In the genomic region with DNA sequence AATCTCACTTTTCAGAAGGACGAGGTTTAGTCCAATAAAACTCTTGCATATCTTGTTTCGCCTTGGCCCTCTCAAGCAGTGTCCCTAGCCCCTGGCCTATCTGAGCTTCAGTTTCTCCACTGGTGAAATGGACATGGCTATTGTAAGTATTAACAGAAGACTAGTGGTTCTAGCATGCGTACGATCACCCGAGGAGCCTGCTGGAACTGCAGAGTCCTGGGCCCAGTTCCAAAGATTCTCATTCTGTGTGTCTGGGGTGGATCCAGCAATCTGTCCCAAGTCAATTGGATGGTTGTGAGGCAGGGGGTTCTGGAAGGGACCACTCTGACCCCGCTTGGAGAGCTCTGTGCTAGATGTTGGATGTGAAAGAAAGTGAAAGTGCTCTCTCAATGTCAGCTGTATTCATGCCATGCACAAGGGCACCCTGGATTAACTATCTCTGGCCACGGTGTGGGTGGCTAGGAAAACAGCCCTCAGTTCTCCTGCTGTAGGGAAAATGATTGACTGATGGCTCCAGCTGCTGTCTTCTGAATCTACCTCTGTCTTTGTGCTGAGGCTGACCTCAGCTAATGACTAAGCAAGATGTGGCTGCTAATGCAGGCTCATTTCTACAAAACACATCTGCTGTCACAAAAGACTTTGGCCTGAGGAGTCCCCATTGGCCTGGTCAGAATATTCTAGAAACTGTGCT, we compare ENCODE assay signal across 1 cellular context.
TF ChIP-seq lines count a peak whose summit lies in the region.

No MANE protein-coding gene starts in this region.

TF ChIP-seq in K562, 482 proteins besides CTCF, POLR2A, EP300 and RAD21 (continued from another document and continues in another):
- TF ChIP-seq, protein P1, sequence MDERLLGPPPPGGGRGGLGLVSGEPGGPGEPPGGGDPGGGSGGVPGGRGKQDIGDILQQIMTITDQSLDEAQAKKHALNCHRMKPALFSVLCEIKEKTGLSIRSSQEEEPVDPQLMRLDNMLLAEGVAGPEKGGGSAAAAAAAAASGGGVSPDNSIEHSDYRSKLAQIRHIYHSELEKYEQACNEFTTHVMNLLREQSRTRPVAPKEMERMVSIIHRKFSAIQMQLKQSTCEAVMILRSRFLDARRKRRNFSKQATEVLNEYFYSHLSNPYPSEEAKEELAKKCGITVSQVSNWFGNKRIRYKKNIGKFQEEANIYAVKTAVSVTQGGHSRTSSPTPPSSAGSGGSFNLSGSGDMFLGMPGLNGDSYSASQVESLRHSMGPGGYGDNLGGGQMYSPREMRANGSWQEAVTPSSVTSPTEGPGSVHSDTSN (CRISPR knock-in tag; IDR thresholded peaks at IDR 0.05; ENCODE audit: low read depth), result no peak
- TF ChIP-seq, protein P1 (tag; conservative IDR thresholded peaks at IDR 0.05; ENCODE audit: low read depth), result peak; percentile 58; the same call in 1 of the 2 replicates
- TF ChIP-seq RB1 (IDR thresholded peaks at IDR 0.05; ENCODE audit: low read depth) (no peak), CHD2 (IDR thresholded peaks at IDR 0.05; ENCODE audit: low read depth, low read length) (no peak), CHD1 (IDR thresholded peaks at IDR 0.05; ENCODE audit: low read length) (no peak), RAD51 (IDR thresholded peaks at IDR 0.05; ENCODE audit: borderline replicate concordance, low read depth) (no peak), SMAD4 (CRISPR knock-in tag; conservative IDR thresholded peaks at IDR 0.05) (no peak), ELF1 (tag; IDR thresholded peaks at IDR 0.05) (no peak), ARHGAP35 (IDR thresholded peaks at IDR 0.05; ENCODE audit: partially characterized antibody) (no peak), LCOR (CRISPR knock-in tag; IDR thresholded peaks at IDR 0.05) (no peak), PHB2 (IDR thresholded peaks at IDR 0.05; ENCODE audit: low read depth) (no peak), ZNF24 (IDR thresholded peaks at IDR 0.05) (no peak), JUNB (CRISPR knock-in tag; conservative IDR thresholded peaks at IDR 0.05) (no peak), C11orf30 (IDR thresholded peaks at IDR 0.05; ENCODE audit: low read depth) (peak; percentile 73), NCOA2 (IDR thresholded peaks at IDR 0.05; ENCODE audit: partially characterized antibody in 2 of 2) (no peak), BCOR (IDR thresholded peaks at IDR 0.05) (no peak), NFE2 (IDR thresholded peaks at IDR 0.05; ENCODE audit: low read depth) (peak; percentile 81), ZNF431 (CRISPR knock-in tag; IDR thresholded peaks at IDR 0.05) (no peak), MEIS2 (IDR thresholded peaks at IDR 0.05; ENCODE audit: partially characterized antibody) (peak; percentile 68)
- TF ChIP-seq, protein P2, sequence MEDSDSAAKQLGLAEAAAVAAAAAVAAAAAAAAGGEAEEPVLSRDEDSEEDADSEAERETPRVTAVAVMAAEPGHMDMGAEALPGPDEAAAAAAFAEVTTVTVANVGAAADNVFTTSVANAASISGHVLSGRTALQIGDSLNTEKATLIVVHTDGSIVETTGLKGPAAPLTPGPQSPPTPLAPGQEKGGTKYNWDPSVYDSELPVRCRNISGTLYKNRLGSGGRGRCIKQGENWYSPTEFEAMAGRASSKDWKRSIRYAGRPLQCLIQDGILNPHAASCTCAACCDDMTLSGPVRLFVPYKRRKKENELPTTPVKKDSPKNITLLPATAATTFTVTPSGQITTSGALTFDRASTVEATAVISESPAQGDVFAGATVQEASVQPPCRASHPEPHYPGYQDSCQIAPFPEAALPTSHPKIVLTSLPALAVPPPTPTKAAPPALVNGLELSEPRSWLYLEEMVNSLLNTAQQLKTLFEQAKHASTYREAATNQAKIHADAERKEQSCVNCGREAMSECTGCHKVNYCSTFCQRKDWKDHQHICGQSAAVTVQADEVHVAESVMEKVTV (CRISPR knock-in tag; IDR thresholded peaks at IDR 0.05), result no peak
- TF ChIP-seq, protein P3, sequence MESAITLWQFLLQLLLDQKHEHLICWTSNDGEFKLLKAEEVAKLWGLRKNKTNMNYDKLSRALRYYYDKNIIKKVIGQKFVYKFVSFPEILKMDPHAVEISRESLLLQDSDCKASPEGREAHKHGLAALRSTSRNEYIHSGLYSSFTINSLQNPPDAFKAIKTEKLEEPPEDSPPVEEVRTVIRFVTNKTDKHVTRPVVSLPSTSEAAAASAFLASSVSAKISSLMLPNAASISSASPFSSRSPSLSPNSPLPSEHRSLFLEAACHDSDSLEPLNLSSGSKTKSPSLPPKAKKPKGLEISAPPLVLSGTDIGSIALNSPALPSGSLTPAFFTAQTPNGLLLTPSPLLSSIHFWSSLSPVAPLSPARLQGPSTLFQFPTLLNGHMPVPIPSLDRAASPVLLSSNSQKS (CRISPR knock-in tag; IDR thresholded peaks at IDR 0.05), result no peak
- TF ChIP-seq, protein P4, sequence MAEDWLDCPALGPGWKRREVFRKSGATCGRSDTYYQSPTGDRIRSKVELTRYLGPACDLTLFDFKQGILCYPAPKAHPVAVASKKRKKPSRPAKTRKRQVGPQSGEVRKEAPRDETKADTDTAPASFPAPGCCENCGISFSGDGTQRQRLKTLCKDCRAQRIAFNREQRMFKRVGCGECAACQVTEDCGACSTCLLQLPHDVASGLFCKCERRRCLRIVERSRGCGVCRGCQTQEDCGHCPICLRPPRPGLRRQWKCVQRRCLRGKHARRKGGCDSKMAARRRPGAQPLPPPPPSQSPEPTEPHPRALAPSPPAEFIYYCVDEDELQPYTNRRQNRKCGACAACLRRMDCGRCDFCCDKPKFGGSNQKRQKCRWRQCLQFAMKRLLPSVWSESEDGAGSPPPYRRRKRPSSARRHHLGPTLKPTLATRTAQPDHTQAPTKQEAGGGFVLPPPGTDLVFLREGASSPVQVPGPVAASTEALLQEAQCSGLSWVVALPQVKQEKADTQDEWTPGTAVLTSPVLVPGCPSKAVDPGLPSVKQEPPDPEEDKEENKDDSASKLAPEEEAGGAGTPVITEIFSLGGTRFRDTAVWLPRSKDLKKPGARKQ (CRISPR knock-in tag; IDR thresholded peaks at IDR 0.05), result no peak
- TF ChIP-seq, protein P5, sequence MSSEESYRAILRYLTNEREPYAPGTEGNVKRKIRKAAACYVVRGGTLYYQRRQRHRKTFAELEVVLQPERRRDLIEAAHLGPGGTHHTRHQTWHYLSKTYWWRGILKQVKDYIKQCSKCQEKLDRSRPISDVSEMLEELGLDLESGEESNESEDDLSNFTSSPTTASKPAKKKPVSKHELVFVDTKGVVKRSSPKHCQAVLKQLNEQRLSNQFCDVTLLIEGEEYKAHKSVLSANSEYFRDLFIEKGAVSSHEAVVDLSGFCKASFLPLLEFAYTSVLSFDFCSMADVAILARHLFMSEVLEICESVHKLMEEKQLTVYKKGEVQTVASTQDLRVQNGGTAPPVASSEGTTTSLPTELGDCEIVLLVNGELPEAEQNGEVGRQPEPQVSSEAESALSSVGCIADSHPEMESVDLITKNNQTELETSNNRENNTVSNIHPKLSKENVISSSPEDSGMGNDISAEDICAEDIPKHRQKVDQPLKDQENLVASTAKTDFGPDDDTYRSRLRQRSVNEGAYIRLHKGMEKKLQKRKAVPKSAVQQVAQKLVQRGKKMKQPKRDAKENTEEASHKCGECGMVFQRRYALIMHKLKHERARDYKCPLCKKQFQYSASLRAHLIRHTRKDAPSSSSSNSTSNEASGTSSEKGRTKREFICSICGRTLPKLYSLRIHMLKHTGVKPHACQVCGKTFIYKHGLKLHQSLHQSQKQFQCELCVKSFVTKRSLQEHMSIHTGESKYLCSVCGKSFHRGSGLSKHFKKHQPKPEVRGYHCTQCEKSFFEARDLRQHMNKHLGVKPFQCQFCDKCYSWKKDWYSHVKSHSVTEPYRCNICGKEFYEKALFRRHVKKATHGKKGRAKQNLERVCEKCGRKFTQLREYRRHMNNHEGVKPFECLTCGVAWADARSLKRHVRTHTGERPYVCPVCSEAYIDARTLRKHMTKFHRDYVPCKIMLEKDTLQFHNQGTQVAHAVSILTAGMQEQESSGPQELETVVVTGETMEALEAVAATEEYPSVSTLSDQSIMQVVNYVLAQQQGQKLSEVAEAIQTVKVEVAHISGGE (CRISPR knock-in tag; IDR thresholded peaks at IDR 0.05), result no peak
- TF ChIP-seq, protein P6, sequence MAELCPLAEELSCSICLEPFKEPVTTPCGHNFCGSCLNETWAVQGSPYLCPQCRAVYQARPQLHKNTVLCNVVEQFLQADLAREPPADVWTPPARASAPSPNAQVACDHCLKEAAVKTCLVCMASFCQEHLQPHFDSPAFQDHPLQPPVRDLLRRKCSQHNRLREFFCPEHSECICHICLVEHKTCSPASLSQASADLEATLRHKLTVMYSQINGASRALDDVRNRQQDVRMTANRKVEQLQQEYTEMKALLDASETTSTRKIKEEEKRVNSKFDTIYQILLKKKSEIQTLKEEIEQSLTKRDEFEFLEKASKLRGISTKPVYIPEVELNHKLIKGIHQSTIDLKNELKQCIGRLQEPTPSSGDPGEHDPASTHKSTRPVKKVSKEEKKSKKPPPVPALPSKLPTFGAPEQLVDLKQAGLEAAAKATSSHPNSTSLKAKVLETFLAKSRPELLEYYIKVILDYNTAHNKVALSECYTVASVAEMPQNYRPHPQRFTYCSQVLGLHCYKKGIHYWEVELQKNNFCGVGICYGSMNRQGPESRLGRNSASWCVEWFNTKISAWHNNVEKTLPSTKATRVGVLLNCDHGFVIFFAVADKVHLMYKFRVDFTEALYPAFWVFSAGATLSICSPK (IDR thresholded peaks at IDR 0.05; ENCODE audit: borderline replicate concordance), result no peak
- TF ChIP-seq, protein P7, sequence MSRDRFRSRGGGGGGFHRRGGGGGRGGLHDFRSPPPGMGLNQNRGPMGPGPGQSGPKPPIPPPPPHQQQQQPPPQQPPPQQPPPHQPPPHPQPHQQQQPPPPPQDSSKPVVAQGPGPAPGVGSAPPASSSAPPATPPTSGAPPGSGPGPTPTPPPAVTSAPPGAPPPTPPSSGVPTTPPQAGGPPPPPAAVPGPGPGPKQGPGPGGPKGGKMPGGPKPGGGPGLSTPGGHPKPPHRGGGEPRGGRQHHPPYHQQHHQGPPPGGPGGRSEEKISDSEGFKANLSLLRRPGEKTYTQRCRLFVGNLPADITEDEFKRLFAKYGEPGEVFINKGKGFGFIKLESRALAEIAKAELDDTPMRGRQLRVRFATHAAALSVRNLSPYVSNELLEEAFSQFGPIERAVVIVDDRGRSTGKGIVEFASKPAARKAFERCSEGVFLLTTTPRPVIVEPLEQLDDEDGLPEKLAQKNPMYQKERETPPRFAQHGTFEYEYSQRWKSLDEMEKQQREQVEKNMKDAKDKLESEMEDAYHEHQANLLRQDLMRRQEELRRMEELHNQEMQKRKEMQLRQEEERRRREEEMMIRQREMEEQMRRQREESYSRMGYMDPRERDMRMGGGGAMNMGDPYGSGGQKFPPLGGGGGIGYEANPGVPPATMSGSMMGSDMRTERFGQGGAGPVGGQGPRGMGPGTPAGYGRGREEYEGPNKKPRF (IDR thresholded peaks at IDR 0.05; ENCODE audit: low read depth, low read length), result no peak
- TF ChIP-seq, protein P8, sequence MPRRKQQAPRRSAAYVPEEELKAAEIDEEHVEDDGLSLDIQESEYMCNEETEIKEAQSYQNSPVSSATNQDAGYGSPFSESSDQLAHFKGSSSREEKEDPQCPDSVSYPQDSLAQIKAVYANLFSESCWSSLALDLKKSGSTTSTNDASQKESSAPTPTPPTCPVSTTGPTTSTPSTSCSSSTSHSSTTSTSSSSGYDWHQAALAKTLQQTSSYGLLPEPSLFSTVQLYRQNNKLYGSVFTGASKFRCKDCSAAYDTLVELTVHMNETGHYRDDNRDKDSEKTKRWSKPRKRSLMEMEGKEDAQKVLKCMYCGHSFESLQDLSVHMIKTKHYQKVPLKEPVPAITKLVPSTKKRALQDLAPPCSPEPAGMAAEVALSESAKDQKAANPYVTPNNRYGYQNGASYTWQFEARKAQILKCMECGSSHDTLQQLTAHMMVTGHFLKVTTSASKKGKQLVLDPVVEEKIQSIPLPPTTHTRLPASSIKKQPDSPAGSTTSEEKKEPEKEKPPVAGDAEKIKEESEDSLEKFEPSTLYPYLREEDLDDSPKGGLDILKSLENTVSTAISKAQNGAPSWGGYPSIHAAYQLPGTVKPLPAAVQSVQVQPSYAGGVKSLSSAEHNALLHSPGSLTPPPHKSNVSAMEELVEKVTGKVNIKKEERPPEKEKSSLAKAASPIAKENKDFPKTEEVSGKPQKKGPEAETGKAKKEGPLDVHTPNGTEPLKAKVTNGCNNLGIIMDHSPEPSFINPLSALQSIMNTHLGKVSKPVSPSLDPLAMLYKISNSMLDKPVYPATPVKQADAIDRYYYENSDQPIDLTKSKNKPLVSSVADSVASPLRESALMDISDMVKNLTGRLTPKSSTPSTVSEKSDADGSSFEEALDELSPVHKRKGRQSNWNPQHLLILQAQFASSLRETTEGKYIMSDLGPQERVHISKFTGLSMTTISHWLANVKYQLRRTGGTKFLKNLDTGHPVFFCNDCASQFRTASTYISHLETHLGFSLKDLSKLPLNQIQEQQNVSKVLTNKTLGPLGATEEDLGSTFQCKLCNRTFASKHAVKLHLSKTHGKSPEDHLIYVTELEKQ (CRISPR knock-in tag; IDR thresholded peaks at IDR 0.05), result no peak
